Comparison of ENCODE assay signal across 9 cellular contexts in the genomic region with DNA sequence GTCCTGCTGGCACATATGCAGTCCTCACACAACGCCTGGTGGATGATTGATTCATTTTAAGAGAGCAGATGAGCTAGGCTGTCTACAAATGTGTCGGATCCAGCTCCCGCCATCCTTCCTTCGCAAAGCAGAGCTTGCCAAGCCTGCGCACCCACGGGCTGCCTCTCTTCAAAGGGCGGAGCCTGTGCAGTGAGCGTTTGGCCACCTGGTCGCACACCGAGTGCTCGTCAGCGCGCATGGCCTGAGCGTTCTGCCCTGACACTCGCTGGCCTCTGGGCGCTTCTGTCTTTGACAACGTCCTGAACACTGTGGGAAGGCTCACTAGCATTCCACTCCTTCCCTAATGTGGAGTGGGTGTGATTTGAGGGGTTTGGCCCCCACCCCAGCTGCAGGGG. TPM values are rescaled to one million over a fixed set of nuclear protein-coding genes. Genes with fewer than 3 reads are reported as not detected.
A peak's percentile ranks its signal among the peaks of the same experiment; 100 is the strongest.
DNase-seq lines count a peak whose midpoint lies in the region; ATAC-seq and TF ChIP-seq lines count a peak whose summit lies in the region.
"Had no signal": no experiment of that assay in that cellular context is flagged by ENCODE, and none has a peak within 500 bp of the region (broad histone marks: within the 10 kb centered on the region; RNA-seq: fewer than 3 reads in every experiment).

No MANE protein-coding gene starts in this region.

- peak overlapping the region; percentile 67 for H3K27ac ChIP-seq in suprapubic skin

- in situ Hi-C loops in astrocyte of the spinal cord (cut with HindIII; ENCODE audit: low sequenced_read_pairs) = no loop called here

- no peaks in the 10 kb centered on the region for H3K9me3 ChIP-seq in suprapubic skin
- H3K9me3 ChIP-seq: ascending aorta had no signal

- DNase-seq in Ammon's horn (ENCODE audit: low spot score) (peak; percentile 58), astrocyte of the spinal cord (ENCODE audit: low read depth, low spot score) (no peak), kidney tubule cell (ENCODE audit: low spot score) (peak; percentile 37), suprapubic skin (ENCODE audit: low spot score in 2 of 2) (no peak), NOMO-1 treated with DMSO at 0.1 percent for 48 hours (lab: John Stamatoyannopoulos, UW; ENCODE audit: unreplicated experiment) (no peak), germinal center (ENCODE audit: low spot score) (no peak)

- TF ChIP-seq EP300 in suprapubic skin (IDR thresholded peaks at IDR 0.05) = no peak

- ATAC-seq in HG03521 (IDR thresholded peaks at IDR 0.05; ENCODE audit: unreplicated experiment) (peak; percentile 42), GM21423 (IDR thresholded peaks at IDR 0.05; ENCODE audit: unreplicated experiment) (no peak)

- peaks cover 29% of the 10 kb centered on the region for H3K4me1 ChIP-seq in suprapubic skin

- TF ChIP-seq CTCF in astrocyte of the spinal cord (IDR thresholded peaks at IDR 0.05; ENCODE audit: low read depth, low read length) (no peak), suprapubic skin (IDR thresholded peaks at IDR 0.05) (no peak)

- H3K27me3 ChIP-seq in suprapubic skin = peaks cover 8% of the 10 kb centered on the region
- H3K27me3 ChIP-seq: ascending aorta had no signal

- no peak for TF ChIP-seq POLR2A in suprapubic skin (IDR thresholded peaks at IDR 0.05)

- WGBS in suprapubic skin = 45% methylated on average over 6 of the region's 17 CpGs

- no peaks in the 10 kb centered on the region for H3K36me3 ChIP-seq in suprapubic skin
- H3K36me3 ChIP-seq: ascending aorta had no signal

- H3K4me3 ChIP-seq in astrocyte of the spinal cord (ENCODE audit: low read depth, low read length) (peak overlapping the region; percentile 50), suprapubic skin (peak overlapping the region; percentile 48)

RNA-seq across cellular contexts. Expression of gene TMEM72, which starts 47.1 kb away (rescaled TPM):
- total RNA-seq in suprapubic skin = not detected
- total RNA-seq: ascending aorta had no signal

Comparison
In these comparisons a context has a peak if more than half of its experiments do, and no peak if none do; other contexts are left out.
1. DNase-seq: peak in Ammon's horn (single experiment) and kidney tubule cell (single experiment); none in astrocyte of the spinal cord (single experiment), suprapubic skin (0 of 2), NOMO-1 treated with DMSO at 0.1 percent for 48 hours (single experiment) and germinal center (single experiment).